Comparison of ENCODE assay signal across 2 cellular contexts in genomic region chr3:9792405-9793160, GRCh38.
TF ChIP-seq lines count a peak whose summit lies in the region.

Gene ARPC4, plus strand, starts transcription at chr3:9793082. Its CDS starts 40 bp downstream, at chr3:9793122.
Gene TADA3, minus strand, starts transcription at chr3:9792473. Its CDS starts 1,007 bp downstream, at chr3:9791466.

TF ChIP-seq in HCT116, 20 proteins besides CTCF, POLR2A, EP300 and RAD21 (continued from another document):
- no peak for TF ChIP-seq REST (IDR thresholded peaks at IDR 0.05; ENCODE audit: low read depth)
- TF ChIP-seq SP1 (IDR thresholded peaks at IDR 0.05; ENCODE audit: low read depth): peak; percentile 70
- TF ChIP-seq TCF7L2 (IDR thresholded peaks at IDR 0.05; ENCODE audit: borderline replicate concordance, extremely low read depth, insufficient read depth, insufficient read length): peak; percentile 44
- TF ChIP-seq CEBPB (IDR thresholded peaks at IDR 0.05; ENCODE audit: low read depth): no peak
- peak; percentile 95 for TF ChIP-seq ZBTB33 (IDR thresholded peaks at IDR 0.05; ENCODE audit: extremely low read depth, insufficient replicate concordance, low read length)
- peak; percentile 93 for TF ChIP-seq ELF1 (IDR thresholded peaks at IDR 0.05; ENCODE audit: borderline replicate concordance, low read depth)
- TF ChIP-seq JUND (IDR thresholded peaks at IDR 0.05): peak; percentile 73
- no peak for TF ChIP-seq CBX3 (IDR thresholded peaks at IDR 0.05; ENCODE audit: low read depth)
- TF ChIP-seq YY1 (IDR thresholded peaks at IDR 0.05; ENCODE audit: extremely low read depth, insufficient replicate concordance, low read depth, low read length): peak; percentile 36
- no peak for TF ChIP-seq FOSL1 (IDR thresholded peaks at IDR 0.05; ENCODE audit: low read depth)

TF ChIP-seq in neural cell, 6 proteins besides CTCF, POLR2A, EP300 and RAD21 (continued from another document):
- TF ChIP-seq REST (IDR thresholded peaks at IDR 0.05; ENCODE audit: borderline replicate concordance): no peak
- TF ChIP-seq SMC3 (conservative IDR thresholded peaks at IDR 0.05; ENCODE audit: poor library complexity): no peak
